12 cellular contexts compared by ENCODE assay signal in the genomic region with DNA sequence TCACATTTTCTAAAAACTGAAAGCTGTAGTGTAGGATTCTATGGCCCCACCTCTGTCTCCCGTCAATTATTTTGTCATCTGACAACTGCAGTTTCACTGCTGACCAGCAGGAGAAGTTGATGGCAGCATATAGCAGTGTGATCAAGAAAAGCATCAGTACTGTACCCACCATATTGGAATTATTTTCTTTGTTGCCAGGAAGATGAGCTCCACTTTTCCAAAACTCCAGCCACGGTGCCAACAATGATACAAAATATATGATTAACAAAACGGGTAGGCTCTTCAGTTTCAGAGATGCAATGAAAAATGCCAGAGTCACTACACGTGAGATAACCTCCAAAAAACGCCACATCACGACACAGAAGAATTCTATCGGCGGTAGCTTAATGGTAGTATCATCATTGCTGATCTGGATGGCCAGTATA. TPM values are rescaled to one million over a fixed set of nuclear protein-coding genes. Genes with fewer than 3 reads are reported as not detected.
A peak's percentile ranks its signal among the peaks of the same experiment; 100 is the strongest.
DNase-seq lines count a peak whose midpoint lies in the region; ATAC-seq and TF ChIP-seq lines count a peak whose summit lies in the region.
"Had no signal": no experiment of that assay in that cellular context is flagged by ENCODE, and none has a peak within 500 bp of the region (broad histone marks: within the 10 kb centered on the region; RNA-seq: fewer than 3 reads in every experiment).

No MANE protein-coding gene starts in this region.

- DNase-seq in stimulated activated naive CD8-positive, alpha-beta T cell treated with anti-CD3 and anti-CD28 coated beads, Interleukin-15, Interleukin-2, amounts not matched to agents 100 U/mL and 50 U/mL, for 24 hours: peak; percentile 5
- no peak for DNase-seq in stimulated activated naive CD8-positive, alpha-beta T cell treated with anti-CD3 and anti-CD28 coated beads, Interleukin-15, amount 100 ng/mL, for 72 hours
- DNase-seq in M059J (ENCODE audit: low read depth) (peak; percentile 21), chondrocyte (ENCODE audit: low spot score) (no peak), GM20000 (ENCODE audit: low spot score) (no peak), suprapubic skin (ENCODE audit: low spot score in 2 of 2) (no peak)
- DNase-seq in stimulated activated CD4-positive, alpha-beta T cell treated with anti-CD3 and anti-CD28 coated beads, Interleukin-1b, Interleukin-23, amount 100 ng/mL, for 48 hours: no peak
- DNase-seq: activated naive CD4-positive, alpha-beta T cell treated with anti-CD3 and anti-CD28 coated beads for 36 hours; thyroid gland had no signal

- TF ChIP-seq POLR2A in suprapubic skin (IDR thresholded peaks at IDR 0.05): no peak

- H3K27me3 ChIP-seq in suprapubic skin: no peaks in the 10 kb centered on the region
- H3K27me3 ChIP-seq: thyroid gland had no signal

- no peaks in the 10 kb centered on the region for H3K36me3 ChIP-seq in suprapubic skin
- H3K36me3 ChIP-seq: thyroid gland had no signal

- no peak overlapping the region for H3K27ac Mint-ChIP-seq in stimulated activated naive CD8-positive, alpha-beta T cell treated with anti-CD3 and anti-CD28 coated beads, Interleukin-15, amount 100 ng/mL, for 72 hours
- H3K27ac Mint-ChIP-seq in chondrocyte (ENCODE audit: unreplicated experiment): no peak overlapping the region
- H3K27ac Mint-ChIP-seq: activated naive CD4-positive, alpha-beta T cell treated with anti-CD3 and anti-CD28 coated beads for 36 hours had no signal

- TF ChIP-seq EP300 in suprapubic skin (IDR thresholded peaks at IDR 0.05): no peak

- no peaks in the 10 kb centered on the region for H3K36me3 Mint-ChIP-seq in chondrocyte (ENCODE audit: low read depth)

- H3K4me1 ChIP-seq in suprapubic skin: no peaks in the 10 kb centered on the region
- H3K4me1 ChIP-seq: thyroid gland had no signal

- no peak overlapping the region for H3K4me3 ChIP-seq in suprapubic skin
- H3K4me3 ChIP-seq: thyroid gland had no signal

- WGBS in suprapubic skin: 73% methylated on average over 8 of the region's 8 CpGs

- H3K27me3 Mint-ChIP-seq in stimulated activated naive CD8-positive, alpha-beta T cell treated with anti-CD3 and anti-CD28 coated beads, Interleukin-15, amount 100 ng/mL, for 72 hours: no peaks in the 10 kb centered on the region
- no peaks in the 10 kb centered on the region for H3K27me3 Mint-ChIP-seq in chondrocyte (ENCODE audit: low read depth)

- H3K27ac ChIP-seq in suprapubic skin: no peak overlapping the region
- H3K27ac ChIP-seq: thyroid gland had no signal

- H3K9me3 ChIP-seq in suprapubic skin: no peaks in the 10 kb centered on the region
- H3K9me3 ChIP-seq: thyroid gland had no signal

- TF ChIP-seq CTCF in chondrocyte (IDR thresholded peaks at IDR 0.05): peak; percentile 19
- TF ChIP-seq CTCF in GM20000 (IDR thresholded peaks at IDR 0.05; ENCODE audit: extremely low read depth, missing control alignments): no peak
- no peak for TF ChIP-seq CTCF in suprapubic skin (IDR thresholded peaks at IDR 0.05)

- no peak overlapping the region for H3K4me3 Mint-ChIP-seq in stimulated activated naive CD8-positive, alpha-beta T cell treated with anti-CD3 and anti-CD28 coated beads, Interleukin-15, amount 100 ng/mL, for 72 hours
- no peak overlapping the region for H3K4me3 Mint-ChIP-seq in chondrocyte (ENCODE audit: unreplicated experiment)
- H3K4me3 Mint-ChIP-seq: activated naive CD4-positive, alpha-beta T cell treated with anti-CD3 and anti-CD28 coated beads for 36 hours had no signal

- H3K4me1 Mint-ChIP-seq in stimulated activated naive CD8-positive, alpha-beta T cell treated with anti-CD3 and anti-CD28 coated beads, Interleukin-15, amount 100 ng/mL, for 72 hours: no peaks in the 10 kb centered on the region
- no peaks in the 10 kb centered on the region for H3K4me1 Mint-ChIP-seq in chondrocyte (ENCODE audit: low read depth)

- H3K9me3 Mint-ChIP-seq in stimulated activated naive CD8-positive, alpha-beta T cell treated with anti-CD3 and anti-CD28 coated beads, Interleukin-15, amount 100 ng/mL, for 72 hours: no peaks in the 10 kb centered on the region
- peaks cover 48% of the 10 kb centered on the region for H3K9me3 Mint-ChIP-seq in chondrocyte (ENCODE audit: low read depth)
- H3K9me3 Mint-ChIP-seq: activated naive CD4-positive, alpha-beta T cell treated with anti-CD3 and anti-CD28 coated beads for 36 hours had no signal

- no peak for ATAC-seq in stimulated activated naive CD8-positive, alpha-beta T cell treated with anti-CD3 and anti-CD28 coated beads, Interleukin-15, Interleukin-2, amounts not matched to agents 100 U/mL and 50 U/mL, for 24 hours
- no peak for ATAC-seq in stimulated activated naive CD8-positive, alpha-beta T cell treated with anti-CD3 and anti-CD28 coated beads, Interleukin-15, amount 100 ng/mL, for 72 hours
- no peak for ATAC-seq in GM19455 (IDR thresholded peaks at IDR 0.05; ENCODE audit: unreplicated experiment)

RNA-seq across cellular contexts. Expression of gene XKR3, which starts 41.3 kb away (rescaled TPM):
- total RNA-seq in M059J (2014; rRNA removed; shearing (Covaris generic)): 0.37 and 0.44 TPM in 2 replicates
- not detected in 3 replicates for total RNA-seq in chondrocyte
- not detected for total RNA-seq in suprapubic skin
- total RNA-seq: activated naive CD4-positive, alpha-beta T cell treated with anti-CD3 and anti-CD28 coated beads for 36 hours; mesenteric fat pad; T-helper 1 cell treated with Interleukin-12 subunit alpha and Interleukin-12 subunit beta and Interleukin-4 antibody, amounts not matched to agents 30 ng/mL and 1 ng/mL, for 36 hours; thyroid gland had no signal

Comparison
In these comparisons a context has a peak if more than half of its experiments do, and no peak if none do; other contexts are left out.
1. DNase-seq: peak in stimulated activated naive CD8-positive, alpha-beta T cell treated with anti-CD3 and anti-CD28 coated beads, Interleukin-15, Interleukin-2, amounts not matched to agents 100 U/mL and 50 U/mL, for 24 hours (single experiment) and M059J (single experiment); none in stimulated activated naive CD8-positive, alpha-beta T cell treated with anti-CD3 and anti-CD28 coated beads, Interleukin-15, amount 100 ng/mL, for 72 hours (0 of 2), chondrocyte (single experiment), stimulated activated CD4-positive, alpha-beta T cell treated with anti-CD3 and anti-CD28 coated beads, Interleukin-1b, Interleukin-23, amount 100 ng/mL, for 48 hours (single experiment), GM20000 (single experiment) and suprapubic skin (0 of 2).